Comparison of ENCODE assay signal across 26 cellular contexts in genomic region chr6:128697392-128697689, GRCh38.
"Had no signal": no experiment of that assay in that cellular context is flagged by ENCODE, and none has a peak within 500 bp of the region (broad histone marks: within the 10 kb centered on the region; RNA-seq: fewer than 3 reads in every experiment).

No MANE protein-coding gene starts in this region.

- H3K36me3 ChIP-seq: colonic mucosa, esophagus muscularis mucosa, gastroesophageal sphincter, heart right ventricle, prostate gland, right atrium auricular region, stomach, thyroid gland had no signal

- H3K4me2 ChIP-seq: smooth muscle cell had no signal

- DNase-seq: colonic mucosa; effector CD8-positive, alpha-beta T cell; endodermal cell; glutamatergic neuron; heart right ventricle; hypothalamus; immature natural killer cell; islet precursor cell; midbrain; naive thymus-derived CD4-positive, alpha-beta T cell; nephron progenitor cell; nucleus accumbens; stimulated activated CD4-positive, alpha-beta T cell treated with anti-CD3 and anti-CD28 coated beads, Interleukin-2, amount 100 ng/mL, for 24 hours; stimulated activated CD4-positive, alpha-beta T cell treated with anti-CD3 and anti-CD28 coated beads, Interleukin-4, amount 100 ng/mL, for 24 hours; stimulated activated naive CD4-positive, alpha-beta T cell treated with Interleukin-2 at 50 U/mL for 16 hours; stomach; thyroid gland had no signal

- H3K27ac ChIP-seq: colonic mucosa, esophagus muscularis mucosa, foreskin keratinocyte, gastroesophageal sphincter, heart right ventricle, prostate gland, right atrium auricular region, stomach, thyroid gland had no signal

- H3K4me3 ChIP-seq: colonic mucosa, esophagus muscularis mucosa, gastroesophageal sphincter, heart right ventricle, prostate gland, right atrium auricular region, smooth muscle cell, stomach, thyroid gland had no signal

- H3K27me3 ChIP-seq: colonic mucosa, esophagus muscularis mucosa, foreskin keratinocyte, gastroesophageal sphincter, heart right ventricle, right atrium auricular region, stomach, thyroid gland had no signal

- H3K9me3 ChIP-seq: colonic mucosa, esophagus muscularis mucosa, gastroesophageal sphincter, heart right ventricle, prostate gland, right atrium auricular region, stomach, thyroid gland had no signal

- H3K4me1 ChIP-seq: colonic mucosa, esophagus muscularis mucosa, gastroesophageal sphincter, heart right ventricle, prostate gland, right atrium auricular region, stomach, thyroid gland had no signal

- ATAC-seq: gastroesophageal sphincter; left lobe of liver; naive thymus-derived CD4-positive, alpha-beta T cell; sciatic nerve; stimulated activated effector memory CD8-positive, alpha-beta T cell treated with anti-CD3 and anti-CD28 coated beads, Interleukin-12 subunit alpha, Interleukin-12 subunit beta, amount 100 ng/mL, for 72 hours had no signal
